Comparison of ENCODE assay signal across 14 cellular contexts in the genomic region with DNA sequence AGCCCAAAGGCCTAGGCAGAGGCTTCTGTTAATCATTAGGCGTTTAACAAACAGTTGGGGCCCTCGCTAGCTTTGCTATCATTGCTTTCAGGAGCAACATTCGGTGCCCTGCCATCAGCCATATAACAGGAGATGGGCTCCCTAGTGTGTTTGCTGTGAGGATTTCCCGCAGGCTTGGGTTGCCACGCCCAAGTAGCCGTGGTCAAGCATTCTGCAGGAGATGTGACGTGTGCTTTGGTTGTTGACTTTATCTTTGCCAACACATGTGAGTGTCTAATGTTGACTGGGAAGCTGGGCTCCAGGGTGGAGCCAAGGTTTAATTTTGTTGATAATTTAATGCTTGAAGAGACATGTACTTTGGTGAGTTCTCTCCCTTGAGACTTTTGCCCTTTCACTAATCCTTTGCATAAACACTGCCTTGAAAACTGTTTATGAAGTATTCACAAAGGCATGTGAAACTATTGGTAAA.
DNase-seq lines count a peak whose midpoint lies in the region; TF ChIP-seq lines count a peak whose summit lies in the region.
"Had no signal": no experiment of that assay in that cellular context is flagged by ENCODE, and none has a peak within 500 bp of the region (broad histone marks: within the 10 kb centered on the region; RNA-seq: fewer than 3 reads in every experiment).

No MANE protein-coding gene starts in this region.

- H3K9ac ChIP-seq in mammary epithelial cell (ENCODE audit: insufficient read depth, low read length) = no peak overlapping the region
- H3K9ac ChIP-seq: neural progenitor cell had no signal

- no peaks in the 10 kb centered on the region for H4K20me1 ChIP-seq in mammary epithelial cell (ENCODE audit: insufficient read depth, low read length)

- intact Hi-C loops in mammary epithelial cell (cut with micrococcal nuclease) = no loop called here
- intact Hi-C loops in stomach (cut with DNase I; ENCODE audit: low total_unique reads) = no loop called here
- intact Hi-C loops in prostate gland (cut with DNase I) = no loop called here

- DNase-seq in NCI-H2029 (lab: John Stamatoyannopoulos, UW) (peak; percentile 27), NCI-H2029 treated with DMSO at 0.1 percent for 48 hours (lab: John Stamatoyannopoulos, UW) (no peak), NCI-H460 (ENCODE audit: extremely low read depth, low read depth) (peak; percentile 8), mammary epithelial cell (peak; percentile 32), stomach (peak; percentile 27), prostate gland (ENCODE audit: low spot score) (no peak), Peyer's patch (no peak), ecto neural progenitor cell (ENCODE audit: low spot score) (no peak)
- DNase-seq: activated gamma-delta T cell; Calu3; stimulated activated CD4-positive, alpha-beta T cell treated with anti-CD3 and anti-CD28 coated beads, Interleukin-4, amount 100 ng/mL, for 1 hour had no signal

- no peak for TF ChIP-seq EP300 in stomach (IDR thresholded peaks at IDR 0.05)

- H3K4me2 ChIP-seq in mammary epithelial cell (ENCODE audit: insufficient read depth, low read depth, low read length) = no peak overlapping the region
- H3K4me2 ChIP-seq: neural progenitor cell had no signal

- dilution Hi-C loops in mammary epithelial cell (cut with HindIII; ENCODE audit: low sequenced_read_pairs) = no loop called here

- no peak overlapping the region for H3K4me3 ChIP-seq in mammary epithelial cell (replicated peaks in 1 of 3; ENCODE audit: insufficient read depth in 1 of 3, low read depth in 2 of 3, low read length in 3 of 3)
- no peak overlapping the region for H3K4me3 ChIP-seq in stomach
- no peak overlapping the region for H3K4me3 ChIP-seq in prostate gland
- no peak overlapping the region for H3K4me3 ChIP-seq in Peyer's patch
- H3K4me3 ChIP-seq: neural progenitor cell, right atrium auricular region, upper lobe of left lung had no signal

- 63% methylated on average over 7 of the region's 7 CpGs for WGBS in mammary epithelial cell (ENCODE audit: low coverage, missing lambda C conversion rate)
- 32 to 54% (median 39%) methylated on average over 7 of the region's 7 CpGs for whole genome bisulfite sequencing in stomach, 5 donors
- 54% methylated on average over 7 of the region's 7 CpGs for WGBS in prostate gland

- TF ChIP-seq CTCF in mammary epithelial cell (conservative IDR thresholded peaks at IDR 0.05 in 1 of 2, IDR thresholded peaks at IDR 0.05 in 1 of 2; ENCODE audit: extremely low read depth in 1 of 2, insufficient read depth in 1 of 2, low read depth in 1 of 2, low read length in 2 of 2) = no peak
- no peak for TF ChIP-seq CTCF in stomach (IDR thresholded peaks at IDR 0.05)
- no peak for TF ChIP-seq CTCF in prostate gland (IDR thresholded peaks at IDR 0.05)
- no peak for TF ChIP-seq CTCF in Peyer's patch (IDR thresholded peaks at IDR 0.05)

- TF ChIP-seq POLR2A in stomach (IDR thresholded peaks at IDR 0.05) (no peak), prostate gland (IDR thresholded peaks at IDR 0.05) (no peak), Peyer's patch (IDR thresholded peaks at IDR 0.05) (no peak)

- H3K27ac ChIP-seq in mammary epithelial cell (ENCODE audit: insufficient read depth, low read depth, low read length) (no peak overlapping the region), stomach (no peak overlapping the region), prostate gland (no peak overlapping the region), Peyer's patch (no peak overlapping the region)
- H3K27ac ChIP-seq: neural progenitor cell, right atrium auricular region, upper lobe of left lung had no signal

- H3K27me3 ChIP-seq in mammary epithelial cell (ENCODE audit: insufficient read depth, low read length) (peaks cover 6% of the 10 kb centered on the region), stomach (no peaks in the 10 kb centered on the region), prostate gland (replicated peaks; ENCODE audit: insufficient read depth) (no peaks in the 10 kb centered on the region), Peyer's patch (no peaks in the 10 kb centered on the region)
- H3K27me3 ChIP-seq: neural progenitor cell, right atrium auricular region, upper lobe of left lung had no signal

- in situ Hi-C loops in mammary epithelial cell (cut with MboI; ENCODE audit: low sequenced_read_pairs in 2 of 2) = no loop called here

- H3K4me1 ChIP-seq in mammary epithelial cell (ENCODE audit: insufficient read depth, low read length) = no peaks in the 10 kb centered on the region
- H3K4me1 ChIP-seq in stomach = no peaks in the 10 kb centered on the region
- no peaks in the 10 kb centered on the region for H3K4me1 ChIP-seq in prostate gland (replicated peaks)
- H3K4me1 ChIP-seq in Peyer's patch = no peaks in the 10 kb centered on the region
- H3K4me1 ChIP-seq: neural progenitor cell, right atrium auricular region, upper lobe of left lung had no signal

- no TSS peak for BruUV-seq in mammary epithelial cell (replicated peaks; lab: Mats Ljungman, UMichigan)

- no peaks in the 10 kb centered on the region for H3K79me2 ChIP-seq in mammary epithelial cell (ENCODE audit: insufficient read depth, low read length)

- H2AFZ ChIP-seq in mammary epithelial cell (ENCODE audit: low read depth, low read length) = no peak overlapping the region
- H2AFZ ChIP-seq: neural progenitor cell had no signal

- CTCF ChIA-PET in mammary epithelial cell (lab: Charles Lee; ENCODE audit: low non-redundant PET) = interaction anchor here (0.5 kb wide), 1 partner anchor 110 kb away, joined by 10 read pairs; no protein-coding TSS in a partner anchor

- no peaks in the 10 kb centered on the region for H3K9me3 ChIP-seq in mammary epithelial cell (replicated peaks; ENCODE audit: insufficient read depth, low read length)
- peaks cover 0 to 7% (median under 1%) of the 10 kb centered on the region in 4 donors for H3K9me3 ChIP-seq in stomach
- H3K9me3 ChIP-seq in prostate gland = no peaks in the 10 kb centered on the region
- no peaks in the 10 kb centered on the region for H3K9me3 ChIP-seq in Peyer's patch
- H3K9me3 ChIP-seq: upper lobe of left lung had no signal

- H3K36me3 ChIP-seq in mammary epithelial cell (ENCODE audit: insufficient read depth, low read length) (no peaks in the 10 kb centered on the region), stomach (no peaks in the 10 kb centered on the region), prostate gland (no peaks in the 10 kb centered on the region), Peyer's patch (no peaks in the 10 kb centered on the region)
- H3K36me3 ChIP-seq: neural progenitor cell, right atrium auricular region, upper lobe of left lung had no signal

Comparison
In these comparisons a context has a peak if more than half of its experiments do, and no peak if none do; other contexts are left out.
1. DNase-seq: peak in NCI-H2029 (single experiment), NCI-H460 (single experiment), mammary epithelial cell (single experiment) and stomach (single experiment); none in NCI-H2029 treated with DMSO at 0.1 percent for 48 hours (single experiment), prostate gland (single experiment), Peyer's patch (0 of 3) and ecto neural progenitor cell (single experiment).